ENCODE assay signal across 13 cellular contexts in the genomic region with DNA sequence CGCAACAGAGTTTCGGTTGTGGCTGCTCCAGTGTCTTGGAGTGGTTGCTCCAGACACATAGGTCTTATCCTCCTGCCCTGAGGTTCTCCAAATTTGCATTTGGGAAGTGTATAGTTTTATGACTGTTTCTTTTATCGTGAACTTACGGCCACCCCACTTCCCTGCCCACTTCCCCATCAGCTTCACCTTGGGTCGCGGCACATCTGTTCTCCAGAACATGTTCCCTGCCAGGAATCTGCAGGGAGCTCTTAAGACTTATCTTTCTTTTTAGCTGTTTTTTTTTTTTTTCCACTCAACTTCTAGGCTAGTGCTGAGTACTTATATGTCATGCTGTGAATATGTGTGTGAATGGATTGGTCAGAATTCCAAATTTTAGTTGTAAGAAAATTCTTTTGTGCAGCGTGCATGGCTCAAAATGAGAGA.
A peak's percentile ranks its signal among the peaks of the same experiment; 100 is the strongest.
DNase-seq lines count a peak whose midpoint lies in the region; ATAC-seq, FAIRE-seq and TF ChIP-seq lines count a peak whose summit lies in the region.
"Had no signal": no experiment of that assay in that cellular context is flagged by ENCODE, and none has a peak within 500 bp of the region (broad histone marks: within the 10 kb centered on the region; RNA-seq: fewer than 3 reads in every experiment).

No MANE protein-coding gene starts in this region.

- 61% methylated on average over 7 of the region's 7 CpGs for WGBS in hepatocyte (ENCODE audit: low lambda C conversion rate, missing lambda C conversion rate)
- WGBS in testis, 2 donors: 35 to 38% methylated on average over 7 of the region's 7 CpGs

- peaks cover 20% of the 10 kb centered on the region for H3K36me3 Mint-ChIP-seq in astrocyte (ENCODE audit: low read depth, unreplicated experiment)
- H3K36me3 Mint-ChIP-seq in CD8-positive, alpha-beta T cell: no peaks in the 10 kb centered on the region

- H2AFZ ChIP-seq in astrocyte (ENCODE audit: low read depth, low read length): no peak overlapping the region
- no peak overlapping the region for H2AFZ ChIP-seq in hepatocyte

- TF ChIP-seq POLR2A in testis (IDR thresholded peaks at IDR 0.05): no peak

- H3K4me1 ChIP-seq in astrocyte (ENCODE audit: insufficient read depth, low read length) (peaks cover 26% of the 10 kb centered on the region), hepatocyte (ENCODE audit: insufficient read depth) (peaks cover 13% of the 10 kb centered on the region), testis (peaks cover 14% of the 10 kb centered on the region)
- H3K4me1 ChIP-seq in CD8-positive, alpha-beta T cell (ENCODE audit: insufficient read depth, low read length): peaks cover 17% of the 10 kb centered on the region

- no peak for ATAC-seq in HG02759 (IDR thresholded peaks at IDR 0.05; ENCODE audit: unreplicated experiment)
- no peak for ATAC-seq in CD8-positive, alpha-beta T cell
- ATAC-seq: mucosa of descending colon had no signal

- H3K9me3 Mint-ChIP-seq in astrocyte (ENCODE audit: unreplicated experiment): no peaks in the 10 kb centered on the region
- no peaks in the 10 kb centered on the region for H3K9me3 Mint-ChIP-seq in CD8-positive, alpha-beta T cell
- H3K9me3 Mint-ChIP-seq: central memory CD8-positive, alpha-beta T cell; stimulated activated naive CD8-positive, alpha-beta T cell treated with anti-CD3 and anti-CD28 coated beads, Interleukin-15, Interleukin-2, amounts not matched to agents 100 ng/mL and 50 ng/mL, for 24 hours had no signal

- no peak overlapping the region for H3K4me3 Mint-ChIP-seq in astrocyte (ENCODE audit: unreplicated experiment)
- H3K4me3 Mint-ChIP-seq in CD8-positive, alpha-beta T cell: no peak overlapping the region
- H3K4me3 Mint-ChIP-seq: central memory CD8-positive, alpha-beta T cell; stimulated activated naive CD8-positive, alpha-beta T cell treated with anti-CD3 and anti-CD28 coated beads, Interleukin-15, Interleukin-2, amounts not matched to agents 100 ng/mL and 50 ng/mL, for 24 hours had no signal

- TF ChIP-seq CTCF in HFF-Myc (IDR thresholded peaks at IDR 0.05; ENCODE audit: low read depth, low read length, missing control alignments) (no peak), astrocyte (IDR thresholded peaks at IDR 0.05; ENCODE audit: insufficient read depth, low read depth, low read length) (no peak), hepatocyte (IDR thresholded peaks at IDR 0.05; ENCODE audit: poor library complexity) (no peak), testis (IDR thresholded peaks at IDR 0.05) (no peak)
- no peak for TF ChIP-seq CTCF in CD8-positive, alpha-beta T cell (IDR thresholded peaks at IDR 0.05)

- H3K27me3 ChIP-seq in astrocyte (ENCODE audit: insufficient read depth, low read length) (no peaks in the 10 kb centered on the region), hepatocyte (no peaks in the 10 kb centered on the region), testis (no peaks in the 10 kb centered on the region)
- no peaks in the 10 kb centered on the region for H3K27me3 ChIP-seq in CD8-positive, alpha-beta T cell (ENCODE audit: insufficient read depth, low read length)
- H3K27me3 ChIP-seq: Peyer's patch had no signal

- DNase-seq in HFF-Myc (ENCODE audit: extremely low read depth, low read depth) (peak; percentile 54), astrocyte (ENCODE audit: low read depth) (peak; percentile 86), hepatocyte (ENCODE audit: low spot score) (no peak), testis (peak; percentile 33), kidney tubule cell (ENCODE audit: low spot score) (no peak)
- DNase-seq in CD8-positive, alpha-beta T cell: no peak
- DNase-seq: activated T-cell treated with anti-CD3 and anti-CD28 coated beads for 4 hours, mucosa of descending colon, NCI-H1930, Peyer's patch had no signal

- H3K4me2 ChIP-seq in astrocyte (ENCODE audit: low read length): peak overlapping the region; percentile 52
- peak overlapping the region; percentile 32 for H3K4me2 ChIP-seq in hepatocyte

- H3K9ac ChIP-seq in astrocyte (ENCODE audit: low read length): no peak overlapping the region

- no peaks in the 10 kb centered on the region for H3K9me3 ChIP-seq in astrocyte (ENCODE audit: insufficient read depth, low read depth, low read length)
- H3K9me3 ChIP-seq in hepatocyte (ENCODE audit: low read depth): no peaks in the 10 kb centered on the region
- no peaks in the 10 kb centered on the region for H3K9me3 ChIP-seq in testis
- H3K9me3 ChIP-seq in CD8-positive, alpha-beta T cell (ENCODE audit: low read length): no peaks in the 10 kb centered on the region
- H3K9me3 ChIP-seq: mucosa of descending colon, Peyer's patch had no signal

- H4K20me1 ChIP-seq in astrocyte (ENCODE audit: insufficient read depth, low read length) (peaks cover 6% of the 10 kb centered on the region), hepatocyte (ENCODE audit: insufficient read depth, poor library complexity, severe bottlenecking) (no peaks in the 10 kb centered on the region)

- no peak for FAIRE-seq in astrocyte (lab: Jason Lieb, UNC)

- H3K79me2 ChIP-seq in astrocyte (ENCODE audit: insufficient read depth, low read length): peaks cover 89% of the 10 kb centered on the region
- peaks cover 60% of the 10 kb centered on the region for H3K79me2 ChIP-seq in hepatocyte

- H3K36me3 ChIP-seq in astrocyte (ENCODE audit: insufficient read depth, low read length) (no peaks in the 10 kb centered on the region), hepatocyte (replicated peaks; ENCODE audit: insufficient read depth, low read depth) (no peaks in the 10 kb centered on the region), testis (ENCODE audit: low read depth, missing control alignments) (no peaks in the 10 kb centered on the region)
- H3K36me3 ChIP-seq in CD8-positive, alpha-beta T cell (ENCODE audit: insufficient read depth, low read length): no peaks in the 10 kb centered on the region
- H3K36me3 ChIP-seq: Peyer's patch had no signal

- H3K27me3 Mint-ChIP-seq in astrocyte (ENCODE audit: low read depth, unreplicated experiment): no peaks in the 10 kb centered on the region
- no peaks in the 10 kb centered on the region for H3K27me3 Mint-ChIP-seq in CD8-positive, alpha-beta T cell (ENCODE audit: low read depth)
- H3K27me3 Mint-ChIP-seq: central memory CD8-positive, alpha-beta T cell; stimulated activated naive CD8-positive, alpha-beta T cell treated with anti-CD3 and anti-CD28 coated beads, Interleukin-15, Interleukin-2, amounts not matched to agents 100 ng/mL and 50 ng/mL, for 24 hours had no signal

- no peaks in the 10 kb centered on the region for H3K9me2 ChIP-seq in hepatocyte (replicated peaks; ENCODE audit: insufficient read depth)

- H3K4me3 ChIP-seq in HFF-Myc (replicated peaks; ENCODE audit: low read depth, low read length) (no peak overlapping the region), astrocyte (ENCODE audit: insufficient read depth, low read depth, low read length) (no peak overlapping the region), hepatocyte (no peak overlapping the region), testis (no peak overlapping the region)
- no peak overlapping the region for H3K4me3 ChIP-seq in CD8-positive, alpha-beta T cell (ENCODE audit: low read depth, low read length)
- H3K4me3 ChIP-seq: mucosa of descending colon, Peyer's patch had no signal

- intact Hi-C loops in testis (cut with DNase I; ENCODE audit: low total_unique reads): no loop called here
- intact Hi-C loops in CD8-positive, alpha-beta T cell (cut with DNase I, micrococcal nuclease): loop anchor here in 1 of 2 experiments (5.0 kb wide), 1 partner anchor 73 kb away; no protein-coding TSS in a partner anchor

- H3K27ac ChIP-seq in astrocyte (ENCODE audit: low read depth, low read length) (peak overlapping the region; percentile 2), hepatocyte (peak overlapping the region; percentile 40), testis (no peak overlapping the region)
- H3K27ac ChIP-seq in CD8-positive, alpha-beta T cell (ENCODE audit: low read depth, low read length): no peak overlapping the region

- POLR2A ChIA-PET in CD8-positive, alpha-beta T cell (lab: Charles Lee): no interaction called here

- CTCF ChIA-PET in CD8-positive, alpha-beta T cell (lab: Charles Lee): no interaction called here

- no peak overlapping the region for H3K27ac Mint-ChIP-seq in astrocyte (ENCODE audit: unreplicated experiment)
- H3K27ac Mint-ChIP-seq in CD8-positive, alpha-beta T cell: no peak overlapping the region
- H3K27ac Mint-ChIP-seq: stimulated activated naive CD8-positive, alpha-beta T cell treated with anti-CD3 and anti-CD28 coated beads, Interleukin-15, Interleukin-2, amounts not matched to agents 100 ng/mL and 50 ng/mL, for 24 hours had no signal

- peaks cover 76% of the 10 kb centered on the region for H3K4me1 Mint-ChIP-seq in astrocyte (ENCODE audit: low read depth, unreplicated experiment)
- peaks cover 32% of the 10 kb centered on the region for H3K4me1 Mint-ChIP-seq in CD8-positive, alpha-beta T cell (ENCODE audit: low read depth)

Comparison
In these comparisons a context has a peak if more than half of its experiments do, and no peak if none do; other contexts are left out.
1. DNase-seq: peak in HFF-Myc (single experiment), astrocyte (single experiment) and testis (single experiment); none in hepatocyte (single experiment), kidney tubule cell (single experiment) and CD8-positive, alpha-beta T cell (0 of 7).
2. H3K27ac ChIP-seq: peak in astrocyte (single experiment) and hepatocyte (single experiment); none in testis (0 of 2) and CD8-positive, alpha-beta T cell (single experiment).